8 cellular contexts compared by ENCODE assay signal in genomic region chr5:1633605-1634336, GRCh38.
A peak's percentile ranks its signal among the peaks of the same experiment; 100 is the strongest.
DNase-seq lines count a peak whose midpoint lies in the region; ATAC-seq and TF ChIP-seq lines count a peak whose summit lies in the region.

No MANE protein-coding gene starts in this region.

- H3K27ac Mint-ChIP-seq in endothelial cell (ENCODE audit: unreplicated experiment) (peak overlapping the region; percentile 43), mesothelial cell of epicardium (peak overlapping the region; percentile 72)

- H3K9me3 Mint-ChIP-seq in endothelial cell (ENCODE audit: unreplicated experiment) (no peaks in the 10 kb centered on the region), mesothelial cell of epicardium (no peaks in the 10 kb centered on the region)

- DNase-seq in BJ (ENCODE audit: low read depth) (no peak), NCI-H774 (lab: John Stamatoyannopoulos, UW) (peak; percentile 94), endothelial cell (ENCODE audit: low spot score) (peak; percentile 75), mesothelial cell of epicardium (ENCODE audit: low spot score in 2 of 2, unreplicated experiment in 2 of 2) (peak in 1 of 2 experiments; percentile 76)
- DNase-seq in activated CD8-positive, alpha-beta memory T cell treated with anti-CD3 and anti-CD28 coated beads, Interleukin-2, amount 50 U/mL, for 1 hour (ENCODE audit: extremely low read depth) = peak; percentile 9
- DNase-seq in stimulated activated CD8-positive, alpha-beta memory T cell treated with anti-CD3 and anti-CD28 coated beads, Interleukin-15, amount 100 ng/mL, for 4 hours (ENCODE audit: low read depth in 2 of 2) = peak; percentile 32 to 62

- no peaks in the 10 kb centered on the region for H3K36me3 Mint-ChIP-seq in endothelial cell (ENCODE audit: low read depth, unreplicated experiment)
- H3K36me3 Mint-ChIP-seq in mesothelial cell of epicardium = no peaks in the 10 kb centered on the region

- H3K4me3 ChIP-seq in BJ (ENCODE audit: low read depth, low read length) = peak overlapping the region; percentile 61

- TF ChIP-seq CTCF in BJ (IDR thresholded peaks at IDR 0.05; ENCODE audit: insufficient read depth, low read depth, low read length) = no peak
- no peak for TF ChIP-seq CTCF in endothelial cell (IDR thresholded peaks at IDR 0.05; ENCODE audit: unreplicated experiment)
- TF ChIP-seq CTCF in mesothelial cell of epicardium (IDR thresholded peaks at IDR 0.05; ENCODE audit: unreplicated experiment) = no peak

- POLR2A ChIA-PET in BJ (lab: Charles Lee) = no interaction called here

- no peaks in the 10 kb centered on the region for H3K36me3 ChIP-seq in BJ (ENCODE audit: control insufficient read depth, insufficient read depth, low read length)

- TF ChIP-seq POLR2A in GM19193 (IDR thresholded peaks at IDR 0.05; ENCODE audit: extremely low read depth, insufficient read depth, insufficient read length) = peak; percentile 93

- H3K4me1 Mint-ChIP-seq in endothelial cell (ENCODE audit: unreplicated experiment) (peaks cover 9% of the 10 kb centered on the region), mesothelial cell of epicardium (peaks cover 22% of the 10 kb centered on the region)

- H3K4me3 Mint-ChIP-seq in endothelial cell (ENCODE audit: unreplicated experiment) = peak overlapping the region; percentile 88
- peak overlapping the region; percentile 88 for H3K4me3 Mint-ChIP-seq in mesothelial cell of epicardium

- no peaks in the 10 kb centered on the region for H3K27me3 ChIP-seq in BJ (ENCODE audit: control insufficient read depth, insufficient read depth, low read length)

- H3K27me3 Mint-ChIP-seq in endothelial cell (ENCODE audit: unreplicated experiment) (peaks cover 8% of the 10 kb centered on the region), mesothelial cell of epicardium (ENCODE audit: low read depth) (peaks cover 6% of the 10 kb centered on the region)

- CTCF ChIA-PET in BJ (lab: Yijun Ruan, JAX) = interaction anchor here (0.6 to 1.8 kb wide), 5 partner anchors 11 to 472 kb away, joined by 3 to 7 read pairs (median 3); no protein-coding TSS in a partner anchor

- peak; percentile 86 for ATAC-seq in HG03378 (IDR thresholded peaks at IDR 0.05; ENCODE audit: unreplicated experiment)
